8 cellular contexts compared by ENCODE assay signal in the genomic region with DNA sequence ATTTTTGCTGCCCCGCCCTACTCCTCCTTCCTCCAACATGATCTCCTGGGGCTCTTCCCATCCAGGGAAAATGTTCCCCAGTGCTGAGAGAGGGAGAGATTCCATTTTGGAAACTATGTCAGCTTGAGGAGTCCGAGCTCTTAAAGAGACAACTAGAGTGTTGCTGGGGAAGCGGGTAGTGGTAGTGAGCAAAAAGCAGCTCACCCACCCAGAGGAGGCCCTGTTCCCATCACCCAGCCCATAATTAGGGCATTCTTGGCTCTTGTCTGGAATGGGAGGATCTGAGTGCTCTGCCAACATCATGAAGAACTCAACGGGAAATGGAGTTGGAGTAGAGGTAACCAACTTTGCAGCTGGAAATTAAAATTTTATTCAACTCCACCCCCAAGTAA. TPM values are rescaled to one million over a fixed set of nuclear protein-coding genes. Genes with fewer than 3 reads are reported as not detected.
DNase-seq lines count a peak whose midpoint lies in the region; ATAC-seq and TF ChIP-seq lines count a peak whose summit lies in the region.

No MANE protein-coding gene starts in this region.

- H3K4me2 ChIP-seq in IMR-90 (ENCODE audit: low read depth, low read length), result no peak overlapping the region; the same call in 1 of the 2 replicates

- peak overlapping the region; percentile 20; the same call in 1 of the 2 replicates for H2BK20ac ChIP-seq in IMR-90 (ENCODE audit: low read depth, low read length)

- peak overlapping the region; percentile 71 for H4K91ac ChIP-seq in IMR-90 (ENCODE audit: insufficient read depth, low read depth, low read length)

- peak overlapping the region; percentile 65; the same call in 1 of the 2 replicates for H3K27ac ChIP-seq in IMR-90 (ENCODE audit: insufficient read depth, low read length)
- peak overlapping the region; percentile 86 for H3K27ac ChIP-seq in layer of hippocampus (ENCODE audit: low read depth, low read length)

- H3K9me3 ChIP-seq in IMR-90 (ENCODE audit: control insufficient read depth, insufficient read depth, low read length), result no peaks in the 10 kb centered on the region

- H3K56ac ChIP-seq in IMR-90 (ENCODE audit: extremely low read depth, insufficient read depth, low read length), result no peak overlapping the region

- 0 out of 2 replicates have a peak overlapping the region, but pooled peaks have one; percentile 56 for H2AK5ac ChIP-seq in IMR-90 (ENCODE audit: low read depth, low read length)

- H3K9ac ChIP-seq in IMR-90 (ENCODE audit: low read depth, low read length), result 0 out of 2 replicates have a peak overlapping the region, but pooled peaks have one; percentile 27

- peak overlapping the region; percentile 14 for H4K5ac ChIP-seq in IMR-90 (ENCODE audit: low read depth, low read length)

- H2BK5ac ChIP-seq in IMR-90 (ENCODE audit: low read depth, low read length, poor library complexity, severe bottlenecking), result peak overlapping the region; percentile 45

- peak overlapping the region; percentile 33 for H3K14ac ChIP-seq in IMR-90 (replicated peaks; ENCODE audit: low read depth, low read length)

- H2AFZ ChIP-seq in IMR-90 (replicated peaks; ENCODE audit: low read length, poor library complexity), result peak overlapping the region; percentile 81

- H3K4me1 ChIP-seq in IMR-90 (ENCODE audit: control insufficient read depth, insufficient read depth, low read length), result peaks cover 40% of the 10 kb centered on the region

- peaks cover 5% of the 10 kb centered on the region; the same call in 1 of the 2 replicates for H4K20me1 ChIP-seq in IMR-90 (ENCODE audit: insufficient read depth, low read length)

- TF ChIP-seq RAD21 in IMR-90 (IDR thresholded peaks at IDR 0.05; ENCODE audit: low read length), result no peak

- no peak for TF ChIP-seq CTCF in IMR-90 (conservative IDR thresholded peaks at IDR 0.05; ENCODE audit: low read depth, low read length)

- peak overlapping the region; percentile 94 for H3K27ac Mint-ChIP-seq in activated naive CD8-positive, alpha-beta T cell treated with anti-CD3 and anti-CD28 coated beads, Interleukin-2, amount 50 U/mL, for 24 hours
- peak overlapping the region; percentile 74 for H3K27ac Mint-ChIP-seq in stimulated activated naive B cell treated with anti-CD40 and anti-IgM and Interleukin-4, amounts not matched to agents 10 μg/mL and 1 μg/mL and 100 μg/mL, for 72 hours

- no peaks in the 10 kb centered on the region for H3K9me3 Mint-ChIP-seq in activated naive CD8-positive, alpha-beta T cell treated with anti-CD3 and anti-CD28 coated beads, Interleukin-2, amount 50 U/mL, for 24 hours
- H3K9me3 Mint-ChIP-seq in stimulated activated naive B cell treated with anti-CD40 and anti-IgM and Interleukin-4, amounts not matched to agents 10 μg/mL and 1 μg/mL and 100 μg/mL, for 72 hours, result no peaks in the 10 kb centered on the region

- no peak for ATAC-seq in IMR-90 (ENCODE audit: low read depth)
- no peak for ATAC-seq in activated naive CD8-positive, alpha-beta T cell treated with anti-CD3 and anti-CD28 coated beads, Interleukin-2, amount 50 U/mL, for 24 hours
- ATAC-seq in stimulated activated naive B cell treated with anti-CD40 and anti-IgM and Interleukin-4, amounts not matched to agents 10 μg/mL and 1 μg/mL and 100 μg/mL, for 72 hours (replicated peaks), result no peak
- ATAC-seq in HG03139 (IDR thresholded peaks at IDR 0.05; ENCODE audit: unreplicated experiment), result no peak

- H2BK15ac ChIP-seq in IMR-90 (ENCODE audit: low read depth, low read length), result peak overlapping the region; percentile 47; the same call in 2 of the 3 replicates

- peak overlapping the region; percentile 29 for H2BK120ac ChIP-seq in IMR-90 (ENCODE audit: low read depth, low read length)

- peaks cover 0 to 42% of the 10 kb centered on the region in 2 experiments; a peak in 2 of 4 replicates for H3K79me1 ChIP-seq in IMR-90 (ENCODE audit: low read depth in 1 of 2, low read length in 2 of 2)

- in situ Hi-C loops in IMR-90 (cut with MboI; ENCODE audit: low sequenced_read_pairs), result no loop called here

- H3K23ac ChIP-seq in IMR-90 (ENCODE audit: low read depth, low read length), result no peak overlapping the region

- WGBS in IMR-90 (ENCODE audit: extremely low coverage in 2 of 2, insufficient read length in 1 of 2), 2 experiments, result no CpG with 5 or more reads among the region's 4 CpGs

- H3K4me3 Mint-ChIP-seq in activated naive CD8-positive, alpha-beta T cell treated with anti-CD3 and anti-CD28 coated beads, Interleukin-2, amount 50 U/mL, for 24 hours, result peak overlapping the region; percentile 83
- peak overlapping the region; percentile 8 to 86 for H3K4me3 Mint-ChIP-seq in stimulated activated naive B cell treated with anti-CD40 and anti-IgM and Interleukin-4, amounts not matched to agents 10 μg/mL and 1 μg/mL and 100 μg/mL, for 72 hours

- peaks cover 15% of the 10 kb centered on the region for H3K9me1 ChIP-seq in IMR-90 (ENCODE audit: insufficient read depth, low read length)

- no peaks in the 10 kb centered on the region for H3K36me3 Mint-ChIP-seq in activated naive CD8-positive, alpha-beta T cell treated with anti-CD3 and anti-CD28 coated beads, Interleukin-2, amount 50 U/mL, for 24 hours (ENCODE audit: low read depth)
- no peaks in the 10 kb centered on the region for H3K36me3 Mint-ChIP-seq in stimulated activated naive B cell treated with anti-CD40 and anti-IgM and Interleukin-4, amounts not matched to agents 10 μg/mL and 1 μg/mL and 100 μg/mL, for 72 hours

- CTCF ChIA-PET in IMR-90 (lab: Yijun Ruan, JAX), result interaction anchor here (0.6 to 2.9 kb wide), 21 partner anchors 9 to 103 kb away, joined by 3 to 25 read pairs (median 5); partner anchors contain the start of gene CSF3

- H3K27me3 Mint-ChIP-seq in activated naive CD8-positive, alpha-beta T cell treated with anti-CD3 and anti-CD28 coated beads, Interleukin-2, amount 50 U/mL, for 24 hours, result peaks cover 2% of the 10 kb centered on the region
- no peaks in the 10 kb centered on the region for H3K27me3 Mint-ChIP-seq in stimulated activated naive B cell treated with anti-CD40 and anti-IgM and Interleukin-4, amounts not matched to agents 10 μg/mL and 1 μg/mL and 100 μg/mL, for 72 hours

- peaks cover 61% of the 10 kb centered on the region for H3K4me1 Mint-ChIP-seq in activated naive CD8-positive, alpha-beta T cell treated with anti-CD3 and anti-CD28 coated beads, Interleukin-2, amount 50 U/mL, for 24 hours
- H3K4me1 Mint-ChIP-seq in stimulated activated naive B cell treated with anti-CD40 and anti-IgM and Interleukin-4, amounts not matched to agents 10 μg/mL and 1 μg/mL and 100 μg/mL, for 72 hours, result peaks cover 35 to 46% of the 10 kb centered on the region in 2 donors

- intact Hi-C loops in IMR-90 (cut with micrococcal nuclease), result loop anchor here (1.0 to 2.0 kb wide), 4 partner anchors 10 to 178 kb away; partner anchors contain the start of gene CASC3

- H2AK9ac ChIP-seq in IMR-90 (replicated peaks; ENCODE audit: low read depth, low read length, poor library complexity), result peak overlapping the region; percentile 43

- no peak overlapping the region for H3K4me3 ChIP-seq in IMR-90 (ENCODE audit: insufficient read depth, low read depth, low read length)

- no TSS peak for BruUV-seq in IMR-90 (replicated peaks; lab: Mats Ljungman, UMichigan)

- dilution Hi-C loops in IMR-90 (cut with HindIII; ENCODE audit: low sequenced_read_pairs, unreplicated experiment), result no loop called here

- H3K27me3 ChIP-seq in IMR-90 (ENCODE audit: control insufficient read depth, insufficient read depth, low read length), result no peaks in the 10 kb centered on the region
- no peaks in the 10 kb centered on the region for H3K27me3 ChIP-seq in layer of hippocampus (ENCODE audit: control insufficient read depth, insufficient read depth, low read length)

- no peak for DNase-seq in IMR-90
- DNase-seq in activated naive CD8-positive, alpha-beta T cell treated with anti-CD3 and anti-CD28 coated beads, Interleukin-2, amount 50 U/mL, for 24 hours, result no peak
- DNase-seq in stimulated activated naive B cell treated with anti-CD40 and anti-IgM and Interleukin-4, amounts not matched to agents 10 μg/mL and 1 μg/mL and 100 μg/mL, for 72 hours, result no peak
- no peak for DNase-seq in NCI-H1092 (lab: John Stamatoyannopoulos, UW)
- no peak for DNase-seq in T-helper 9 cell
- DNase-seq in NCI-H1417 treated with DMSO at 0.1 percent for 48 hours (lab: John Stamatoyannopoulos, UW), result no peak

- TF ChIP-seq POLR2A in IMR-90 (IDR thresholded peaks at IDR 0.05; ENCODE audit: low read depth, low read length), result no peak

- no peaks in the 10 kb centered on the region for H3K36me3 ChIP-seq in IMR-90 (ENCODE audit: control insufficient read depth, insufficient read depth, low read length)

- POLR2A ChIA-PET in IMR-90 (lab: Charles Lee; ENCODE audit: unreplicated experiment), result interaction anchor here (0.6 to 1.3 kb wide), 2 partner anchors 13 to 113 kb away, joined by 3 to 5 read pairs; no protein-coding TSS in a partner anchor

- H3K4ac ChIP-seq in IMR-90 (ENCODE audit: low read depth, low read length), result peak overlapping the region; percentile 90

- H4K8ac ChIP-seq in IMR-90 (ENCODE audit: low read depth in 2 of 2, low read length in 2 of 2), result peak overlapping the region in 1 of 2 experiments; percentile 80; a peak in 2 of 4 replicates

- H3K18ac ChIP-seq in IMR-90 (ENCODE audit: low read depth, low read length), result 0 out of 2 replicates have a peak overlapping the region, but pooled peaks have one; percentile 2

TF ChIP-seq in IMR-90, 13 proteins besides CTCF, POLR2A, EP300 and RAD21 (continues in another document):
- no peak for TF ChIP-seq MAZ (IDR thresholded peaks at IDR 0.05; ENCODE audit: borderline replicate concordance, low read depth, low read length)
- no peak for TF ChIP-seq MAFK (IDR thresholded peaks at IDR 0.05; ENCODE audit: low read depth, low read length)

RNA-seq across cellular contexts. Expression of gene MSL1, which starts 9.1 kb away (rescaled TPM):
- 28.3 and 29.7 TPM in 2 replicates for total RNA-seq in IMR-90 (2012; rRNA removed)
- polyA plus RNA-seq in IMR-90 (2012; rRNA removed), result 38.4 and 48.4 TPM in 2 replicates
- 12.2 and 14.7 TPM in 2 replicates for polyA plus RNA-seq in IMR-90 (2012; cell fraction: cytosol; rRNA removed)
- 45.5 and 129 TPM in 2 replicates for polyA plus RNA-seq in IMR-90 (2012; cell fraction: nucleus; rRNA removed; ENCODE audit: low replicate concordance)

RNA-seq across cellular contexts. Expression of gene NR1D1, which starts 12.3 kb away (rescaled TPM):
- total RNA-seq in IMR-90 (2012; rRNA removed), result 0.28 and 0.36 TPM in 2 replicates
- polyA plus RNA-seq in IMR-90 (2012; rRNA removed), result 4.4 and 7.2 TPM in 2 replicates
- 4.1 and 8.6 TPM in 2 replicates for polyA plus RNA-seq in IMR-90 (2012; cell fraction: cytosol; rRNA removed)
- 11.1 and 25.2 TPM in 2 replicates for polyA plus RNA-seq in IMR-90 (2012; cell fraction: nucleus; rRNA removed; ENCODE audit: low replicate concordance)

RNA-seq across cellular contexts. Expression of gene CASC3, which starts 27.6 kb away (rescaled TPM):
- total RNA-seq in IMR-90 (2012; rRNA removed), result 24.4 and 25.1 TPM in 2 replicates
- 36.2 and 38.9 TPM in 2 replicates for polyA plus RNA-seq in IMR-90 (2012; rRNA removed)
- polyA plus RNA-seq in IMR-90 (2012; cell fraction: cytosol; rRNA removed), result 15.9 and 19.2 TPM in 2 replicates
- polyA plus RNA-seq in IMR-90 (2012; cell fraction: nucleus; rRNA removed; ENCODE audit: low replicate concordance), result 83.7 and 153 TPM in 2 replicates

RNA-seq across cellular contexts. Expression of gene THRA, which starts 49.9 kb away (rescaled TPM):
- total RNA-seq in IMR-90 (2012; rRNA removed), result 20.8 and 22.0 TPM in 2 replicates
- polyA plus RNA-seq in IMR-90 (2012; rRNA removed), result 21.9 and 23.4 TPM in 2 replicates
- polyA plus RNA-seq in IMR-90 (2012; cell fraction: cytosol; rRNA removed), result 22.4 and 25.8 TPM in 2 replicates
- 17.8 and 22.5 TPM in 2 replicates for polyA plus RNA-seq in IMR-90 (2012; cell fraction: nucleus; rRNA removed; ENCODE audit: low replicate concordance)

RNA-seq across cellular contexts. Expression of gene MED24, which starts 58.5 kb away (rescaled TPM):
- total RNA-seq in IMR-90 (2012; rRNA removed), result 18.6 and 25.8 TPM in 2 replicates
- polyA plus RNA-seq in IMR-90 (2012; rRNA removed), result 73.6 and 79.0 TPM in 2 replicates
- polyA plus RNA-seq in IMR-90 (2012; cell fraction: cytosol; rRNA removed), result 29.9 and 49.0 TPM in 2 replicates
- polyA plus RNA-seq in IMR-90 (2012; cell fraction: nucleus; rRNA removed; ENCODE audit: low replicate concordance), result 167 and 365 TPM in 2 replicates
